26 cellular contexts compared by ENCODE assay signal in the genomic region with DNA sequence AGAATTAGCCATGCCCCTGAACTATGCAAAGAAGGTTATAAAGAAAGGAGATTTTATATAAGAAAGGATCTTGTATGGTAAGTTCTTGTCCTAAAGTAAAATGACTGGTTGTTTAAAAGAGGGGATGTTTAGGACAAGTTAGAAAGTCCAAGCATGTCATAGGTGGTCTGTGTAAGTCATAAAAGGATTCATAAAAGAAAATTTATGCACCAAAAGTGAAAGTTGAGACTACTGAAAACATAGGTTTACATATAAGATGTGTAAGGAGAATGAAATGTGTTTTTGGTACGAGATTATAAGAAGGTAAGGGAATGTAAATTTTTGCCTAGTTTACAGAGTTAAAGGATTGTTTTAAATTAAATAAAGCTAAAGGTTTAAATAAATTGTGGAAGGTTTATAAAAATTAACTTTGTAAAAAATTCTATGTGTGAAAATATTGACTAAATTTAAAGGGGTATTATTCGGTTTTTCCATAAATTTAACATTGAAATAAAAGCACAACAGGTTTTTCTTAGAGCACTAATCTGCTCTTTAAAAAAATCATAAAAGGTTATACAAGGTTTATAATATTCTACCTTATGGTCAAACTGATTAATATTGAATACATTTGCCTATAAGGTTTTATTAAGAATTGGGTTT.
DNase-seq lines count a peak whose midpoint lies in the region; ATAC-seq, FAIRE-seq and TF ChIP-seq lines count a peak whose summit lies in the region.
"Had no signal": no experiment of that assay in that cellular context is flagged by ENCODE, and none has a peak within 500 bp of the region (broad histone marks: within the 10 kb centered on the region; RNA-seq: fewer than 3 reads in every experiment).

No MANE protein-coding gene starts in this region.

- H3K4me1 Mint-ChIP-seq in activated CD4-positive, alpha-beta memory T cell treated with anti-CD3 and anti-CD28 coated beads, Interleukin-2, amount 10 ng/mL, durations not matched to agents 7 days and 5 days = no peaks in the 10 kb centered on the region
- no peaks in the 10 kb centered on the region for H3K4me1 Mint-ChIP-seq in activated naive CD4-positive, alpha-beta T cell treated with anti-CD3 and anti-CD28 coated beads for 36 hours (ENCODE audit: low read depth)
- H3K4me1 Mint-ChIP-seq: activated naive CD4-positive, alpha-beta T cell treated with anti-CD3 and anti-CD28 coated beads, Interleukin-2, amount 50 U/mL, for 24 hours had no signal

- TF ChIP-seq CTCF in NB4 (IDR thresholded peaks at IDR 0.05; ENCODE audit: low read depth, low read length) = no peak

- H3K36me3 Mint-ChIP-seq in activated CD4-positive, alpha-beta memory T cell treated with anti-CD3 and anti-CD28 coated beads, Interleukin-2, amount 10 ng/mL, durations not matched to agents 7 days and 5 days (ENCODE audit: low read depth) = peaks cover 3% of the 10 kb centered on the region
- no peaks in the 10 kb centered on the region for H3K36me3 Mint-ChIP-seq in activated naive CD4-positive, alpha-beta T cell treated with anti-CD3 and anti-CD28 coated beads for 36 hours (ENCODE audit: low read depth)
- H3K36me3 Mint-ChIP-seq: activated naive CD4-positive, alpha-beta T cell treated with anti-CD3 and anti-CD28 coated beads, Interleukin-2, amount 50 U/mL, for 24 hours had no signal

- H3K27ac Mint-ChIP-seq in activated CD4-positive, alpha-beta memory T cell treated with anti-CD3 and anti-CD28 coated beads, Interleukin-2, amount 10 ng/mL, durations not matched to agents 7 days and 5 days = no peak overlapping the region
- no peak overlapping the region for H3K27ac Mint-ChIP-seq in activated naive CD4-positive, alpha-beta T cell treated with anti-CD3 and anti-CD28 coated beads for 36 hours
- H3K27ac Mint-ChIP-seq: activated B cell treated with CpG ODN at 0.5 μM for 24 hours; activated naive CD4-positive, alpha-beta T cell treated with anti-CD3 and anti-CD28 coated beads, Interleukin-2, amount 50 U/mL, for 24 hours; B cell; memory B cell; naive thymus-derived CD8-positive, alpha-beta T cell; stimulated activated naive CD8-positive, alpha-beta T cell treated with anti-CD3 and anti-CD28 coated beads, Interleukin-15, Interleukin-2, amounts not matched to agents 100 ng/mL and 50 ng/mL, for 24 hours had no signal

- CTCF ChIA-PET in activated CD4-positive, alpha-beta memory T cell treated with anti-CD3 and anti-CD28 coated beads, Interleukin-2, amount 10 ng/mL, durations not matched to agents 7 days and 5 days (lab: Charles Lee) = no interaction called here
- CTCF ChIA-PET in activated naive CD4-positive, alpha-beta T cell treated with anti-CD3 and anti-CD28 coated beads for 36 hours (lab: Charles Lee) = no interaction called here

- H3K4me3 ChIP-seq in NB4 (ENCODE audit: low read depth, low read length) = no peak overlapping the region
- H3K4me3 ChIP-seq: colonic mucosa, GM12878, PC-9, sigmoid colon, SJSA1, transverse colon had no signal

- H3K4me3 Mint-ChIP-seq in activated CD4-positive, alpha-beta memory T cell treated with anti-CD3 and anti-CD28 coated beads, Interleukin-2, amount 10 ng/mL, durations not matched to agents 7 days and 5 days = no peak overlapping the region
- H3K4me3 Mint-ChIP-seq in activated naive CD4-positive, alpha-beta T cell treated with anti-CD3 and anti-CD28 coated beads for 36 hours = no peak overlapping the region
- H3K4me3 Mint-ChIP-seq: activated B cell treated with CpG ODN at 0.5 μM for 24 hours; activated naive CD4-positive, alpha-beta T cell treated with anti-CD3 and anti-CD28 coated beads, Interleukin-2, amount 50 U/mL, for 24 hours; activated T-cell treated with anti-CD3 and anti-CD28 coated beads, Interleukin-2, amount 50 U/mL, for 4 hours; B cell; memory B cell; naive thymus-derived CD8-positive, alpha-beta T cell; stimulated activated naive CD8-positive, alpha-beta T cell treated with anti-CD3 and anti-CD28 coated beads, Interleukin-15, Interleukin-2, amounts not matched to agents 100 ng/mL and 50 ng/mL, for 24 hours had no signal

- H3K9me3 Mint-ChIP-seq in activated CD4-positive, alpha-beta memory T cell treated with anti-CD3 and anti-CD28 coated beads, Interleukin-2, amount 10 ng/mL, durations not matched to agents 7 days and 5 days = peaks cover 17% of the 10 kb centered on the region
- H3K9me3 Mint-ChIP-seq in activated naive CD4-positive, alpha-beta T cell treated with anti-CD3 and anti-CD28 coated beads for 36 hours = peaks cover 6% of the 10 kb centered on the region

- DNase-seq in EL = peak; percentile 23
- DNase-seq in NB4 (ENCODE audit: low read depth) = peak; percentile 15
- DNase-seq in stimulated activated CD4-positive, alpha-beta T cell treated with anti-CD3 and anti-CD28 coated beads, Interleukin-4, amount 100 ng/mL, for 4 hours = no peak
- DNase-seq in activated CD4-positive, alpha-beta memory T cell treated with anti-CD3 and anti-CD28 coated beads, Interleukin-2, amount 10 ng/mL, durations not matched to agents 7 days and 5 days = no peak
- DNase-seq in activated naive CD4-positive, alpha-beta T cell treated with anti-CD3 and anti-CD28 coated beads for 36 hours = no peak
- DNase-seq: activated B cell treated with CpG ODN at 0.5 μM for 24 hours; activated T-cell treated with anti-CD3 and anti-CD28 coated beads, Interleukin-2, amount 50 U/mL, for 4 hours; colonic mucosa; COR-L47; H7; islet precursor cell; naive thymus-derived CD8-positive, alpha-beta T cell; NCI-H2029; NCI-H526 treated with DMSO at 0.1 percent for 48 hours; PC-9; sigmoid colon; transverse colon had no signal

- no peak for ATAC-seq in HG03280 (IDR thresholded peaks at IDR 0.05; ENCODE audit: unreplicated experiment)
- ATAC-seq: activated T-cell treated with anti-CD3 and anti-CD28 coated beads, Interleukin-2, amount 50 U/mL, for 4 hours; GM12878; naive thymus-derived CD8-positive, alpha-beta T cell had no signal

- peaks cover 20% of the 10 kb centered on the region for H3K27me3 Mint-ChIP-seq in activated CD4-positive, alpha-beta memory T cell treated with anti-CD3 and anti-CD28 coated beads, Interleukin-2, amount 10 ng/mL, durations not matched to agents 7 days and 5 days
- peaks cover 3% of the 10 kb centered on the region for H3K27me3 Mint-ChIP-seq in activated naive CD4-positive, alpha-beta T cell treated with anti-CD3 and anti-CD28 coated beads for 36 hours (ENCODE audit: low read depth)
- H3K27me3 Mint-ChIP-seq: activated B cell treated with CpG ODN at 0.5 μM for 24 hours, B cell, memory B cell had no signal

- intact Hi-C loops in activated naive CD4-positive, alpha-beta T cell treated with anti-CD3 and anti-CD28 coated beads for 36 hours (cut with micrococcal nuclease) = no loop called here

- FAIRE-seq in A204.1 (lab: Jason Lieb, UNC) (peak; percentile 85), endometrium (lab: Jason Lieb, UNC) (peak; percentile 74)
- FAIRE-seq: GM12878 had no signal

- POLR2A ChIA-PET in activated CD4-positive, alpha-beta memory T cell treated with anti-CD3 and anti-CD28 coated beads, Interleukin-2, amount 10 ng/mL, durations not matched to agents 7 days and 5 days (lab: Charles Lee) = no interaction called here

- TF ChIP-seq POLR2A in NB4 (IDR thresholded peaks at IDR 0.05; ENCODE audit: extremely low read depth, insufficient read length) = no peak

Comparison
In these comparisons a context has a peak if more than half of its experiments do, and no peak if none do; other contexts are left out.
1. DNase-seq: peak in EL (single experiment) and NB4 (single experiment); none in stimulated activated CD4-positive, alpha-beta T cell treated with anti-CD3 and anti-CD28 coated beads, Interleukin-4, amount 100 ng/mL, for 4 hours (0 of 2), activated CD4-positive, alpha-beta memory T cell treated with anti-CD3 and anti-CD28 coated beads, Interleukin-2, amount 10 ng/mL, durations not matched to agents 7 days and 5 days (single experiment) and activated naive CD4-positive, alpha-beta T cell treated with anti-CD3 and anti-CD28 coated beads for 36 hours (single experiment).